Comparison of ENCODE assay signal across 8 cellular contexts in genomic region chr1:167714098-167714850, GRCh38. TPM values are rescaled to one million over a fixed set of nuclear protein-coding genes. Genes with fewer than 3 reads are reported as not detected.
DNase-seq lines count a peak whose midpoint lies in the region; ATAC-seq and TF ChIP-seq lines count a peak whose summit lies in the region.

No MANE protein-coding gene starts in this region.

- no peak for TF ChIP-seq CTCF in chondrocyte (IDR thresholded peaks at IDR 0.05)

- no peaks in the 10 kb centered on the region for H3K27me3 Mint-ChIP-seq in chondrocyte (ENCODE audit: low read depth)

- DNase-seq in AML-193 (lab: John Stamatoyannopoulos, UW) (peak; percentile 66 to 80), NCI-H446 treated with DMSO at 0.1 percent for 48 hours (lab: John Stamatoyannopoulos, UW) (peak; percentile 80), chondrocyte (ENCODE audit: low spot score) (peak; percentile 94), left kidney (ENCODE audit: low read depth, low spot score) (peak; percentile 91)
- DNase-seq in activated CD4-positive, alpha-beta T cell treated with anti-CD3 and anti-CD28 coated beads for 24 hours (ENCODE audit: low read depth in 2 of 2) = peak; percentile 89 to 94
- peak; percentile 89 for DNase-seq in stimulated activated CD4-positive, alpha-beta T cell treated with anti-CD3 and anti-CD28 coated beads, Interleukin-1b, Interleukin-23, amount 100 ng/mL, for 48 hours

- peaks cover 11% of the 10 kb centered on the region for H3K4me1 Mint-ChIP-seq in chondrocyte (ENCODE audit: low read depth)

- TF ChIP-seq POLR2A in GM19099 (IDR thresholded peaks at IDR 0.05; ENCODE audit: extremely low read depth, insufficient read length, low read depth) = peak; percentile 66

- peak overlapping the region; percentile 88 for H3K27ac Mint-ChIP-seq in chondrocyte (ENCODE audit: unreplicated experiment)

- no peaks in the 10 kb centered on the region for H3K9me3 Mint-ChIP-seq in chondrocyte (ENCODE audit: low read depth)

- no peaks in the 10 kb centered on the region for H3K36me3 Mint-ChIP-seq in chondrocyte (ENCODE audit: low read depth)

- peak; percentile 43 for ATAC-seq in HG03378 (IDR thresholded peaks at IDR 0.05; ENCODE audit: unreplicated experiment)

- peak overlapping the region; percentile 85 for H3K4me3 Mint-ChIP-seq in chondrocyte (ENCODE audit: unreplicated experiment)

RNA-seq across cellular contexts. Expression of gene MPZL1, which starts 7.5 kb away (rescaled TPM):
- 195 to 215 TPM (median 198 TPM) in 3 replicates for total RNA-seq in chondrocyte

Comparison
In these comparisons a context has a peak if more than half of its experiments do, and no peak if none do; other contexts are left out.
1. Peak in every context shown above with its lines: DNase-seq and ATAC-seq.